In the genomic region with DNA sequence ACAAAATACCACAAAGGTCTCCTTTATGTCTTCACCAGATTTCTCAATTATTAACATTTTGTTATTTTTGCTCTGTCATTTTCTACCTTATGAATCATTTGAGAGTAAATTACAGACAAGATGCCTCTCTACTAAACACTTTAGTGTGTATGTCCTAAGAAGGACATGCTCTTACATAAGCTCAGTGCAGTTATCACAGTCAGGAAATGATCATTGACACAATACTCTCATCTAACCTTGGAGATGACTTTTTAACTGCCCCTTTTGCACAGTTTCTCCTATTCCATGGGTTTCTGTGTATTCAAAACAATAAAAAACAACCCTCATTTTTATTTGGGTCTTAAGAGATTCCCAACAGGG, we compare ENCODE assay signal across 1 cellular context.
TF ChIP-seq lines count a peak whose summit lies in the region.

No MANE protein-coding gene starts in this region.

TF ChIP-seq in H1, 55 proteins besides CTCF, POLR2A, EP300 and RAD21 (continued from another document):
- no peak for TF ChIP-seq CHD7 (IDR thresholded peaks at IDR 0.05; ENCODE audit: insufficient replicate concordance, low read length)
- TF ChIP-seq NANOG (IDR thresholded peaks at IDR 0.05; ENCODE audit: insufficient read depth, low read depth, low read length, poor library complexity, severe bottlenecking) = no peak
- TF ChIP-seq RBBP5 (IDR thresholded peaks at IDR 0.05; ENCODE audit: borderline replicate concordance, low read depth, low read length) = no peak
- TF ChIP-seq, protein P1, sequence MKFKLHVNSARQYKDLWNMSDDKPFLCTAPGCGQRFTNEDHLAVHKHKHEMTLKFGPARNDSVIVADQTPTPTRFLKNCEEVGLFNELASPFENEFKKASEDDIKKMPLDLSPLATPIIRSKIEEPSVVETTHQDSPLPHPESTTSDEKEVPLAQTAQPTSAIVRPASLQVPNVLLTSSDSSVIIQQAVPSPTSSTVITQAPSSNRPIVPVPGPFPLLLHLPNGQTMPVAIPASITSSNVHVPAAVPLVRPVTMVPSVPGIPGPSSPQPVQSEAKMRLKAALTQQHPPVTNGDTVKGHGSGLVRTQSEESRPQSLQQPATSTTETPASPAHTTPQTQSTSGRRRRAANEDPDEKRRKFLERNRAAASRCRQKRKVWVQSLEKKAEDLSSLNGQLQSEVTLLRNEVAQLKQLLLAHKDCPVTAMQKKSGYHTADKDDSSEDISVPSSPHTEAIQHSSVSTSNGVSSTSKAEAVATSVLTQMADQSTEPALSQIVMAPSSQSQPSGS (IDR thresholded peaks at IDR 0.05; ENCODE audit: low read length) = no peak
- no peak for TF ChIP-seq CTBP2 (IDR thresholded peaks at IDR 0.05; ENCODE audit: borderline replicate concordance, insufficient read depth, insufficient read length, low read length)
